Comparison of ENCODE assay signal across 7 cellular contexts in the genomic region with DNA sequence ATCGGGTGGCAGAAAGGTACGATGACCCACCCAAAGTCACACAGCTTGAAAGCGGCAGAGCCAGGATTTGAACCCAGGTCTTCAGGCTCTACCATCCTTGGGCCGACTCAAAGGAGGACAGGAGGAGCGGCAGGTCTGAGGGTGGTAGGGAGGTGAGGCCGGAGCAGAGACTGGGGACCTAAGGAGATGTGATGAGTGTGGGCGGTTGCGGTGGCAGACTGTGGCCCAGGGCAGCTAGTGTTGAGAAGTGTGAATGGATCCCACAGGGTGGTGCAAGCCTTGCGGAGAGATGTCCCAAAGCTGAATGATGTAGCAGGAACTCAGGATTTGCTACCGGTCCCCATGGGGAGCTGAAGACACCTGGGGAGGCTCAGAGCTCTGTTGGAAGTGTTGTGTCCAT.
"Had no signal": no experiment of that assay in that cellular context is flagged by ENCODE, and none has a peak within 500 bp of the region (broad histone marks: within the 10 kb centered on the region; RNA-seq: fewer than 3 reads in every experiment).

No MANE protein-coding gene starts in this region.

- ATAC-seq: K562 had no signal

- DNase-seq: GOT3, H9, HCEC 1CT, IMR-90 had no signal

- FAIRE-seq: H54, HTR-8/SVneo, K562 had no signal

- H3K4me3 ChIP-seq: K562 had no signal
